In the genomic region with DNA sequence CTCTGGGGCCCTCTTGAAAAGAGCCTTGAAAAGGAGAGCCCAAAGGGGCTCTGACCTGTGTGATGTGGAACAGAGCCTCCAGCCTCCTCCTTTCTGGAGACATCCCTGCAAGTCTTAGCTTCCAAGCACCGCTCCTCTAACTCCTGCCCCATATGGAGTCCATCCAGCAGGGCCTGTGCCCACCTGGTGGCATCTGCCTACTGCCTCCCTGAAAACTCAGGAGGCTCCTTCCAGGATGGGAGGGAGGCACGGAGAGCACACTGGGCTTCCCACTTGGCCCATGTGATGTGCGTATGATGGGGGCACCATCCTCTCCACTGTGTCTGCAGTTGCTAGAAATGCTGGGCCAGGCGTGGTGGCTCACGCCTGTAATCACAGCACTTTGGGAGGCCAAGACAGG, we compare ENCODE assay signal across 26 cellular contexts.
"Had no signal": no experiment of that assay in that cellular context is flagged by ENCODE, and none has a peak within 500 bp of the region (broad histone marks: within the 10 kb centered on the region; RNA-seq: fewer than 3 reads in every experiment).

No MANE protein-coding gene starts in this region.

- H3K36me3 ChIP-seq: colonic mucosa, esophagus squamous epithelium, gastrocnemius medialis, heart right ventricle, left lung, lower lobe of right lung had no signal

- H3K27ac ChIP-seq: colonic mucosa, epithelial cell of prostate, esophagus squamous epithelium, gastrocnemius medialis, heart right ventricle, left lung, lower lobe of right lung had no signal

- H3K27me3 ChIP-seq: colonic mucosa, gastrocnemius medialis, heart right ventricle had no signal

- H3K4me3 Mint-ChIP-seq: dendritic cell treated with granulocyte-macrophage colony-stimulating factor and Interleukin-4, amounts not matched to agents 40 ng/mL and 50 ng/mL, for 4 days; effector memory CD8-positive, alpha-beta T cell; endodermal cell; mesothelial cell of epicardium had no signal

- H3K9me3 ChIP-seq: colonic mucosa, esophagus squamous epithelium, gastrocnemius medialis had no signal

- H3K4me1 Mint-ChIP-seq: endodermal cell had no signal

- ATAC-seq: effector memory CD8-positive, alpha-beta T cell; esophagus mucosa; gastrocnemius medialis; left cardiac atrium; left lung; left ventricle myocardium superior; mucosa of descending colon had no signal

- DNase-seq: cerebellar nuclear complex; colonic mucosa; cortex of kidney; effector CD8-positive, alpha-beta T cell; effector memory CD8-positive, alpha-beta T cell; endodermal cell; erythroblast; esophagus squamous epithelium; foreskin fibroblast; foreskin melanocyte; gastrocnemius medialis; glutamatergic neuron; heart right ventricle; hippocampal formation; left cardiac atrium; left lung; left ventricle myocardium superior; lower lobe of right lung; mesenchymal stem cell; mucosa of descending colon had no signal

- FAIRE-seq: endometrium, islet of Langerhans had no signal

- H3K4me1 ChIP-seq: colonic mucosa, esophagus squamous epithelium, gastrocnemius medialis, left lung, lower lobe of right lung had no signal

- H3K4me3 ChIP-seq: colonic mucosa, esophagus squamous epithelium, gastrocnemius medialis, heart right ventricle, left lung, lower lobe of right lung, mucosa of descending colon had no signal

- H3K36me3 Mint-ChIP-seq: mesothelial cell of epicardium had no signal

- H3K27ac Mint-ChIP-seq: dendritic cell treated with granulocyte-macrophage colony-stimulating factor and Interleukin-4, amounts not matched to agents 40 ng/mL and 50 ng/mL, for 4 days; effector memory CD8-positive, alpha-beta T cell; endodermal cell; mesothelial cell of epicardium had no signal
